In the genomic region with DNA sequence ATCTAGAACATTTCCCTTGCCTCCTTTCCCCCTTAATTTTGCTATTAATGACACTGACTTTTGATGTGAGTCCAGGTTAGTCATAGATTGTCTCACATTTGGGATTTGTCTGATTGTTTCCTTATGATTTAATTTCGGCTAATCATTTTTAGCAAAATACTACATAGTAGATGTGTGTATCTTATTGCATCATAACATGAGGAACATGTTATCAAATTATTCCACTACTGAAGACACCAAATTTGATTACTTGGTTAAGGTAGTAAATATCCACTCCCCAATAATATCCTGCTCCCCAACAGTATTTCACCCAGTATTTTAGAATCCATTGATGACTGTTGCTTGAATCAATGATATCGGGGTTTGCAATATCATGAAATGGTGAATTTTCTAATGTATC, we compare ENCODE assay signal across 2 cellular contexts.
TF ChIP-seq lines count a peak whose summit lies in the region.

No MANE protein-coding gene starts in this region.

TF ChIP-seq in SK-N-SH, 30 proteins besides CTCF, POLR2A, EP300 and RAD21 (continued from another document):
- TF ChIP-seq, protein P1, sequence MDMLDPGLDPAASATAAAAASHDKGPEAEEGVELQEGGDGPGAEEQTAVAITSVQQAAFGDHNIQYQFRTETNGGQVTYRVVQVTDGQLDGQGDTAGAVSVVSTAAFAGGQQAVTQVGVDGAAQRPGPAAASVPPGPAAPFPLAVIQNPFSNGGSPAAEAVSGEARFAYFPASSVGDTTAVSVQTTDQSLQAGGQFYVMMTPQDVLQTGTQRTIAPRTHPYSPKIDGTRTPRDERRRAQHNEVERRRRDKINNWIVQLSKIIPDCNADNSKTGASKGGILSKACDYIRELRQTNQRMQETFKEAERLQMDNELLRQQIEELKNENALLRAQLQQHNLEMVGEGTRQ (IDR thresholded peaks at IDR 0.05; ENCODE audit: borderline replicate concordance, low read depth, low read length): no peak
- no peak for TF ChIP-seq FOXM1 (IDR thresholded peaks at IDR 0.05; ENCODE audit: low read depth)
- no peak for TF ChIP-seq RXRA (IDR thresholded peaks at IDR 0.05; ENCODE audit: borderline replicate concordance, low read depth)
- no peak for TF ChIP-seq RFX5 (IDR thresholded peaks at IDR 0.05; ENCODE audit: low read length)
- no peak for TF ChIP-seq TEAD4 (IDR thresholded peaks at IDR 0.05; ENCODE audit: borderline replicate concordance, insufficient read depth)
- no peak for TF ChIP-seq FOXJ3 (CRISPR knock-in tag; IDR thresholded peaks at IDR 0.05)
- TF ChIP-seq FOSL2 (IDR thresholded peaks at IDR 0.05; ENCODE audit: borderline replicate concordance, low read depth): no peak
- no peak for TF ChIP-seq NRF1 (IDR thresholded peaks at IDR 0.05; ENCODE audit: low read depth, low read length)
- TF ChIP-seq, protein P2, sequence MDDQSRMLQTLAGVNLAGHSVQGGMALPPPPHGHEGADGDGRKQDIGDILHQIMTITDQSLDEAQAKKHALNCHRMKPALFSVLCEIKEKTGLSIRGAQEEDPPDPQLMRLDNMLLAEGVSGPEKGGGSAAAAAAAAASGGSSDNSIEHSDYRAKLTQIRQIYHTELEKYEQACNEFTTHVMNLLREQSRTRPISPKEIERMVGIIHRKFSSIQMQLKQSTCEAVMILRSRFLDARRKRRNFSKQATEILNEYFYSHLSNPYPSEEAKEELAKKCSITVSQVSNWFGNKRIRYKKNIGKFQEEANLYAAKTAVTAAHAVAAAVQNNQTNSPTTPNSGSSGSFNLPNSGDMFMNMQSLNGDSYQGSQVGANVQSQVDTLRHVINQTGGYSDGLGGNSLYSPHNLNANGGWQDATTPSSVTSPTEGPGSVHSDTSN (IDR thresholded peaks at IDR 0.05): no peak

TF ChIP-seq in SK-N-SH treated with all-trans-retinoic acid at 6 μM for 48 hours, 23 proteins besides CTCF, POLR2A, EP300 and RAD21 (continued from another document):
- TF ChIP-seq, protein P3, sequence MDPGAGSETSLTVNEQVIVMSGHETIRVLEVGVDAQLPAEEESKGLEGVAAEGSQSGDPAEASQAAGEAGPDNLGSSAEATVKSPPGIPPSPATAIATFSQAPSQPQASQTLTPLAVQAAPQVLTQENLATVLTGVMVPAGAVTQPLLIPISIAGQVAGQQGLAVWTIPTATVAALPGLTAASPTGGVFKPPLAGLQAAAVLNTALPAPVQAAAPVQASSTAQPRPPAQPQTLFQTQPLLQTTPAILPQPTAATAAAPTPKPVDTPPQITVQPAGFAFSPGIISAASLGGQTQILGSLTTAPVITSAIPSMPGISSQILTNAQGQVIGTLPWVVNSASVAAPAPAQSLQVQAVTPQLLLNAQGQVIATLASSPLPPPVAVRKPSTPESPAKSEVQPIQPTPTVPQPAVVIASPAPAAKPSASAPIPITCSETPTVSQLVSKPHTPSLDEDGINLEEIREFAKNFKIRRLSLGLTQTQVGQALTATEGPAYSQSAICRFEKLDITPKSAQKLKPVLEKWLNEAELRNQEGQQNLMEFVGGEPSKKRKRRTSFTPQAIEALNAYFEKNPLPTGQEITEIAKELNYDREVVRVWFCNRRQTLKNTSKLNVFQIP (CRISPR knock-in tag; IDR thresholded peaks at IDR 0.05; ENCODE audit: borderline replicate concordance, low read depth): no peak
TF ChIP-seq in SK-N-SH treated with all-trans-retinoic acid at 6 μM for 48 hours: peak in this region for 0.
